8 cellular contexts compared by ENCODE assay signal in genomic region chr15:68352401-68353062, GRCh38.
DNase-seq lines count a peak whose midpoint lies in the region; ATAC-seq and TF ChIP-seq lines count a peak whose summit lies in the region.

No MANE protein-coding gene starts in this region.

- no peaks in the 10 kb centered on the region for H3K27me3 ChIP-seq in ACC112 (ENCODE audit: insufficient read depth, low read length)
- H3K27me3 ChIP-seq in skeletal muscle satellite cell (ENCODE audit: control insufficient read depth, insufficient read depth, low read length), result no peaks in the 10 kb centered on the region
- H3K27me3 ChIP-seq in testis, result no peaks in the 10 kb centered on the region

- no peak for TF ChIP-seq POLR2A in testis (IDR thresholded peaks at IDR 0.05)

- peaks cover 32% of the 10 kb centered on the region for H3K4me1 Mint-ChIP-seq in activated CD8-positive, alpha-beta T cell treated with anti-CD3 and anti-CD28 coated beads, Interleukin-2, amount 10 ng/mL, durations not matched to agents 7 days and 5 days (ENCODE audit: low read depth)
- H3K4me1 Mint-ChIP-seq in type B pancreatic cell (ENCODE audit: unreplicated experiment), result peaks cover 8% of the 10 kb centered on the region

- peak; percentile 43 for DNase-seq in HT-29 (ENCODE audit: low spot score)
- DNase-seq in activated CD8-positive, alpha-beta T cell treated with anti-CD3 and anti-CD28 coated beads, Interleukin-2, amount 10 ng/mL, durations not matched to agents 7 days and 5 days, result peak; percentile 70
- peak; percentile 73 for DNase-seq in fibroblast of the conjunctiva (ENCODE audit: low read depth)
- no peak for DNase-seq in testis
- no peak for DNase-seq in type B pancreatic cell (ENCODE audit: extremely low spot score, unreplicated experiment)
- no peak for DNase-seq in NCI-H2171 (lab: John Stamatoyannopoulos, UW)

- H3K79me2 ChIP-seq in ACC112 (ENCODE audit: control insufficient read depth, insufficient read depth, low read length, unreplicated experiment), result no peaks in the 10 kb centered on the region

- H3K36me3 ChIP-seq in ACC112 (ENCODE audit: insufficient read depth, low read length), result peaks cover 5% of the 10 kb centered on the region; the same call in 1 of the 2 replicates
- no peaks in the 10 kb centered on the region for H3K36me3 ChIP-seq in skeletal muscle satellite cell (ENCODE audit: insufficient read depth, low read length)
- no peaks in the 10 kb centered on the region for H3K36me3 ChIP-seq in testis (ENCODE audit: low read depth, missing control alignments)

- ATAC-seq in activated CD8-positive, alpha-beta T cell treated with anti-CD3 and anti-CD28 coated beads, Interleukin-2, amount 10 ng/mL, durations not matched to agents 7 days and 5 days, result peak; percentile 80

- peaks cover 4% of the 10 kb centered on the region for H3K27me3 Mint-ChIP-seq in activated CD8-positive, alpha-beta T cell treated with anti-CD3 and anti-CD28 coated beads, Interleukin-2, amount 10 ng/mL, durations not matched to agents 7 days and 5 days (ENCODE audit: low read depth)
- peaks cover 3% of the 10 kb centered on the region for H3K27me3 Mint-ChIP-seq in type B pancreatic cell

- H3K4me2 ChIP-seq in skeletal muscle satellite cell (ENCODE audit: low read length), result peak overlapping the region; percentile 11

- H3K36me3 Mint-ChIP-seq in activated CD8-positive, alpha-beta T cell treated with anti-CD3 and anti-CD28 coated beads, Interleukin-2, amount 10 ng/mL, durations not matched to agents 7 days and 5 days (ENCODE audit: low read depth), result peaks cover 12% of the 10 kb centered on the region
- H3K36me3 Mint-ChIP-seq in type B pancreatic cell, result no peaks in the 10 kb centered on the region

- H3K4me1 ChIP-seq in ACC112 (ENCODE audit: control insufficient read depth, insufficient read depth, low read length, unreplicated experiment) (peaks cover 41% of the 10 kb centered on the region), skeletal muscle satellite cell (ENCODE audit: control insufficient read depth, insufficient read depth, low read length) (peaks cover 48% of the 10 kb centered on the region), testis (peaks cover 7% of the 10 kb centered on the region)

- H3K4me3 ChIP-seq in ACC112 (ENCODE audit: low read depth, low read length) (no peak overlapping the region), skeletal muscle satellite cell (ENCODE audit: low read length) (no peak overlapping the region), testis (no peak overlapping the region)

- H3K9me3 Mint-ChIP-seq in activated CD8-positive, alpha-beta T cell treated with anti-CD3 and anti-CD28 coated beads, Interleukin-2, amount 10 ng/mL, durations not matched to agents 7 days and 5 days (ENCODE audit: insufficient read depth), result peaks cover 9% of the 10 kb centered on the region
- H3K9me3 Mint-ChIP-seq in type B pancreatic cell, result no peaks in the 10 kb centered on the region

- TF ChIP-seq CTCF in testis (IDR thresholded peaks at IDR 0.05), result no peak
- no peak for TF ChIP-seq CTCF in type B pancreatic cell (conservative IDR thresholded peaks at IDR 0.05)

- peak overlapping the region; percentile 24 for H2AFZ ChIP-seq in ACC112 (ENCODE audit: low read length, unreplicated experiment)

- H3K27ac ChIP-seq in ACC112 (ENCODE audit: low read depth, low read length) (peak overlapping the region; percentile 96), testis (peak overlapping the region in 1 of 2 donors; percentile 65)

- no peak overlapping the region for H3K4me3 Mint-ChIP-seq in activated CD8-positive, alpha-beta T cell treated with anti-CD3 and anti-CD28 coated beads, Interleukin-2, amount 10 ng/mL, durations not matched to agents 7 days and 5 days
- no peak overlapping the region for H3K4me3 Mint-ChIP-seq in type B pancreatic cell

- peak overlapping the region; percentile 75 for H3K9ac ChIP-seq in skeletal muscle satellite cell (ENCODE audit: low read depth, low read length)

- WGBS in testis, 2 donors, result 60 to 61% methylated on average over 10 of the region's 10 CpGs

- intact Hi-C loops in testis (cut with DNase I; ENCODE audit: low total_unique reads), result no loop called here

- CTCF ChIA-PET in activated CD8-positive, alpha-beta T cell treated with anti-CD3 and anti-CD28 coated beads, Interleukin-2, amount 10 ng/mL, durations not matched to agents 7 days and 5 days (lab: Charles Lee), result interaction anchor here (1.0 to 2.2 kb wide), 3 partner anchors 27 to 100 kb away, joined by 3 to 7 read pairs (median 6); no protein-coding TSS in a partner anchor

- H3K9me3 ChIP-seq in skeletal muscle satellite cell (replicated peaks; ENCODE audit: low read length) (peaks cover 6% of the 10 kb centered on the region), testis (no peaks in the 10 kb centered on the region)

- POLR2A ChIA-PET in activated CD8-positive, alpha-beta T cell treated with anti-CD3 and anti-CD28 coated beads, Interleukin-2, amount 10 ng/mL, durations not matched to agents 7 days and 5 days (lab: Charles Lee), result interaction anchor here (0.6 kb wide), 1 partner anchor 443 kb away, joined by 4 read pairs; no protein-coding TSS in a partner anchor

- peak overlapping the region; percentile 71 for H3K27ac Mint-ChIP-seq in activated CD8-positive, alpha-beta T cell treated with anti-CD3 and anti-CD28 coated beads, Interleukin-2, amount 10 ng/mL, durations not matched to agents 7 days and 5 days
- H3K27ac Mint-ChIP-seq in type B pancreatic cell, result no peak overlapping the region

Comparison
In these comparisons a context has a peak if more than half of its experiments do, and no peak if none do; other contexts are left out.
1. DNase-seq: peak in HT-29 (single experiment), activated CD8-positive, alpha-beta T cell treated with anti-CD3 and anti-CD28 coated beads, Interleukin-2, amount 10 ng/mL, durations not matched to agents 7 days and 5 days (single experiment) and fibroblast of the conjunctiva (single experiment); none in testis (single experiment), type B pancreatic cell (single experiment) and NCI-H2171 (single experiment).